Comparison of ENCODE assay signal across 8 cellular contexts in genomic region chr1:42925132-42925769, GRCh38. TPM values are rescaled to one million over a fixed set of nuclear protein-coding genes. Genes with fewer than 3 reads are reported as not detected.
DNase-seq lines count a peak whose midpoint lies in the region; ATAC-seq and TF ChIP-seq lines count a peak whose summit lies in the region.

No MANE protein-coding gene starts in this region.

- peak overlapping the region; percentile 43; the same call in 1 of the 2 replicates for H3K9ac ChIP-seq in SK-N-SH
- H3K9ac ChIP-seq in SK-N-MC (ENCODE audit: insufficient read length): no peak overlapping the region

- ATAC-seq in SK-N-SH treated with all-trans-retinoic acid at 6 μM for 48 hours: no peak
- no peak for ATAC-seq in HG02763 (IDR thresholded peaks at IDR 0.05; ENCODE audit: unreplicated experiment)

- CTCF ChIA-PET in SK-N-SH (lab: Yijun Ruan, JAX): interaction anchor here (1.0 to 19.0 kb wide), 9 partner anchors 10 to 158 kb away, joined by 3 to 607 read pairs (median 6); partner anchors contain the start of genes C1orf50 and P3H1

- no peaks in the 10 kb centered on the region for H3K79me2 ChIP-seq in SK-N-SH (ENCODE audit: insufficient read depth)

- POLR2A ChIA-PET in SK-N-SH (lab: Yijun Ruan, JAX): interaction anchor here (1.1 to 2.6 kb wide), 6 partner anchors 22 to 159 kb away, joined by 3 to 22 read pairs (median 5); partner anchors contain the start of genes C1orf50, P3H1 and ZNF691

- H3F3A ChIP-seq in SK-N-SH (replicated peaks; ENCODE audit: insufficient read depth): peaks cover 27% of the 10 kb centered on the region

- H3K9me3 ChIP-seq in SK-N-SH (no peaks in the 10 kb centered on the region), SK-N-MC (ENCODE audit: low read depth, low read length) (no peaks in the 10 kb centered on the region), spleen (no peaks in the 10 kb centered on the region)

- H3K27me3 ChIP-seq in SK-N-SH (ENCODE audit: insufficient read depth) (no peaks in the 10 kb centered on the region), spleen (replicated peaks in 1 of 7) (no peaks in the 10 kb centered on the region)

- H3K27ac ChIP-seq in SK-N-SH (ENCODE audit: low read depth in 2 of 2, low read length in 1 of 2): peak overlapping the region; percentile 25 to 82
- no peak overlapping the region for H3K27ac ChIP-seq in SK-N-MC
- H3K27ac ChIP-seq in spleen: peak overlapping the region; percentile 93 to 98 (median 94)

- intact Hi-C loops in spleen (cut with DNase I; ENCODE audit: low total_unique reads): no loop called here

- H3K9me2 ChIP-seq in SK-N-SH: no peaks in the 10 kb centered on the region

- no peak for TF ChIP-seq POLR2A in spleen (IDR thresholded peaks at IDR 0.05)

- 76% methylated on average over 3 of the region's 3 CpGs for WGBS in SK-N-SH (ENCODE audit: low lambda C conversion rate)
- 57 to 68% (median 60%) methylated on average over 3 of the region's 3 CpGs for WGBS in spleen, 5 donors

- no peak for TF ChIP-seq CTCF in SK-N-SH (IDR thresholded peaks at IDR 0.05)
- TF ChIP-seq CTCF in fibroblast of mammary gland (conservative IDR thresholded peaks at IDR 0.05; ENCODE audit: control insufficient read depth, insufficient read depth, low read depth, low read length): no peak
- TF ChIP-seq CTCF in spleen (IDR thresholded peaks at IDR 0.05 in 8 of 11, conservative IDR thresholded peaks at IDR 0.05 in 3 of 11): no peak

- peak overlapping the region; percentile 66 to 73; a peak in 3 of 4 replicates for H3K4me3 ChIP-seq in SK-N-SH (ENCODE audit: low read depth in 2 of 2, low read length in 1 of 2)
- peak overlapping the region; percentile 91 for H3K4me3 ChIP-seq in SK-N-MC
- peak overlapping the region; percentile 76 for H3K4me3 ChIP-seq in fibroblast of mammary gland (ENCODE audit: control insufficient read depth, low read depth, low read length)
- peak overlapping the region; percentile 61 to 92 (median 71) for H3K4me3 ChIP-seq in spleen

- TF ChIP-seq RAD21 in SK-N-SH (IDR thresholded peaks at IDR 0.05; ENCODE audit: low read length): no peak

- H4K20me1 ChIP-seq in SK-N-SH (ENCODE audit: insufficient read depth): no peaks in the 10 kb centered on the region

- TF ChIP-seq EP300 in SK-N-SH (IDR thresholded peaks at IDR 0.05; ENCODE audit: borderline replicate concordance in 1 of 2, low read depth in 1 of 2, low read length in 1 of 2): no peak

- H3K4me1 ChIP-seq in SK-N-SH (ENCODE audit: control insufficient read depth in 1 of 2, insufficient read depth in 2 of 2, low read depth in 1 of 2, low read length in 1 of 2) (peaks cover 0 to 11% of the 10 kb centered on the region in 2 experiments; a peak in 3 of 4 replicates), spleen (peaks cover 11 to 46% (median 24%) of the 10 kb centered on the region in 6 donors)

- DNase-seq in SK-N-SH: no peak
- DNase-seq in SK-N-MC (ENCODE audit: low read depth, low spot score): no peak
- no peak for DNase-seq in fibroblast of mammary gland (ENCODE audit: low read depth)
- DNase-seq in spleen: no peak
- DNase-seq in inferior parietal cortex (ENCODE audit: extremely low spot score): no peak
- DNase-seq in AG08395 (ENCODE audit: low spot score): no peak

- no peak overlapping the region for H2AFZ ChIP-seq in SK-N-SH (ENCODE audit: low read depth)

- H3K36me3 ChIP-seq in SK-N-SH (replicated peaks in 1 of 2; ENCODE audit: control insufficient read depth in 1 of 2, insufficient read depth in 2 of 2, low read length in 1 of 2): peaks cover 11 to 47% of the 10 kb centered on the region in 2 experiments
- H3K36me3 ChIP-seq in SK-N-MC (ENCODE audit: insufficient read depth, low read length): no peaks in the 10 kb centered on the region; the same call in 1 of the 2 replicates
- peaks cover 0 to 47% (median 44%) of the 10 kb centered on the region in 6 donors for H3K36me3 ChIP-seq in spleen

- peak overlapping the region; percentile 80 for H3K4me2 ChIP-seq in SK-N-SH

TF ChIP-seq in SK-N-SH, 30 proteins besides CTCF, POLR2A, EP300 and RAD21 (continues in another document):
- TF ChIP-seq FOSL2 (IDR thresholded peaks at IDR 0.05; ENCODE audit: borderline replicate concordance, low read depth): no peak
- TF ChIP-seq SIN3A (IDR thresholded peaks at IDR 0.05; ENCODE audit: borderline replicate concordance, low read depth, low read length): no peak
- no peak for TF ChIP-seq USF1 (IDR thresholded peaks at IDR 0.05; ENCODE audit: borderline replicate concordance, low read depth)
- TF ChIP-seq ZBTB33 (IDR thresholded peaks at IDR 0.05; ENCODE audit: borderline replicate concordance, low read depth): no peak
- no peak for TF ChIP-seq MEF2A (IDR thresholded peaks at IDR 0.05; ENCODE audit: borderline replicate concordance, low read depth)
- TF ChIP-seq JUND (IDR thresholded peaks at IDR 0.05): no peak

TF ChIP-seq in SK-N-SH treated with all-trans-retinoic acid at 6 μM for 48 hours, 23 proteins besides CTCF, POLR2A, EP300 and RAD21:
- no peak for TF ChIP-seq PPARA (CRISPR knock-in tag; IDR thresholded peaks at IDR 0.05; ENCODE audit: borderline replicate concordance)

RNA-seq across cellular contexts. Expression of gene SLC2A1, which starts 33.4 kb away (rescaled TPM):
- polyA plus RNA-seq in SK-N-SH (2012; rRNA removed) (50.5 and 63.8 TPM in 2 replicates), spleen (10 to 100 TPM; 18.3 to 31.0 (median 19.5) TPM)
- 26.8 and 43.4 TPM in 2 replicates for polyA plus RNA-seq in SK-N-SH (2012; cell fraction: cytosol; rRNA removed)
- polyA plus RNA-seq in SK-N-SH (2012; cell fraction: nucleus; rRNA removed): 110 and 122 TPM in 2 replicates
- 100 to 1,000 TPM in 3 of 7 donors, 10 to 100 TPM in 4; 26.2 to 142 (median 83.1) TPM for total RNA-seq in spleen
